ENCODE assay signal across 8 cellular contexts in the genomic region with DNA sequence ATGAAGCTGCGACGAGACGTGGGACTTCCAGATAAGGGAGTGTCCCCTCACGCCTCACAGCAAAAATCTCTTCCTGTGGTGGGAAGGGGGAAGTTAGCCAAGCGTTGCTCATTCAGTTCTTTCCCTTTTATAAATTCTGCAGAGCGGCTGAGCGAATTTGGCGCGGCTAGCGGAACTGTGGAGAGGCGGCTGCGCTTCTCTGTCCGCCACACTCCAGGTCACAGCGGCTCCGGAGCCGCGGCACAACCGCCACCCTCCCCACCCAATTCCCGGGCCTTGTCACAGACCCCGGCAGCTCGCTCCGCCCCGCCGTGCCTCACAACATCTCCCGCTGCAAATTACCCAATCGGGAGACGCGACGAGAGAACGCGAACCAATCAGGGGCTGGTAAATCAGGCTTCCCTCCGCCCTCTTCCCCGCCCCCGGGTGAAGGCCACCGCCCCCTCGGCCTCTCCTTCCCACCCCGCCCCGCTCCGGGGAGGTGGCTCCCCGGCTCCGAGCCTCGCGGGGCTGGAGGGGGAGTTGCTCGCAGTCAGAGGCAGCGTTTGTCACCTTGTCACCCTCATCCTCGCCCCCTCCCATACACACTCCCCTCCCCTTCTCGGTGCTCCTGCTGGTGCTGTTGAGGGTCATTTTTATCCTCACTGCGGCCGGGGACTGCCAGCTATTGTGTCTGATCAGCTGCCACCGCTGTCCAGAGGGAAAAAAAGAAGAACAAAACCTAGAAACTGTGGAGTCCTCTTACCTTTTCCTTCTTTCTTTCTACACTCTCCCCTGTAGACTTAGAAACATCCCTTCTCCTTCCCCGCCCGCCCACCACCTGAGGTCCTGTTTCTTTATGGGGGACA. TPM values are rescaled to one million over a fixed set of nuclear protein-coding genes. Genes with fewer than 3 reads are reported as not detected.
DNase-seq lines count a peak whose midpoint lies in the region; ATAC-seq and TF ChIP-seq lines count a peak whose summit lies in the region.

No MANE protein-coding gene starts in this region.

- POLR2A ChIA-PET in GM10248 (lab: Yijun Ruan, JAX), result interaction anchor here (1.3 to 1.4 kb wide), 2 partner anchors 53 to 74 kb away, joined by 3 to 4 read pairs; no protein-coding TSS in a partner anchor
- POLR2A ChIA-PET in SK-N-SH (lab: Yijun Ruan, JAX), result interaction anchor here (1.4 kb wide), 1 partner anchor 292 kb away, joined by 7 read pairs; a partner anchor contains a TSS

- H3K27ac Mint-ChIP-seq in activated naive CD4-positive, alpha-beta T cell treated with anti-CD3 and anti-CD28 coated beads, Interleukin-2, amount 50 U/mL, for 72 hours, result peak overlapping the region; percentile 50 to 85

- ATAC-seq in HG02610 (IDR thresholded peaks at IDR 0.05; ENCODE audit: unreplicated experiment), result peak; percentile 88
- ATAC-seq in activated naive CD4-positive, alpha-beta T cell treated with anti-CD3 and anti-CD28 coated beads, Interleukin-2, amount 50 U/mL, for 72 hours, result peak; percentile 86 to 92

- no peaks in the 10 kb centered on the region for H3K9me3 Mint-ChIP-seq in activated naive CD4-positive, alpha-beta T cell treated with anti-CD3 and anti-CD28 coated beads, Interleukin-2, amount 50 U/mL, for 72 hours

- H3K27me3 ChIP-seq in SK-N-SH (ENCODE audit: insufficient read depth), result no peaks in the 10 kb centered on the region

- H4K20me1 ChIP-seq in SK-N-SH (ENCODE audit: insufficient read depth), result peaks cover 21% of the 10 kb centered on the region

- peak; percentile 98 for DNase-seq in GM10248 (ENCODE audit: extremely low spot score)
- DNase-seq in NCI-H1092 (lab: John Stamatoyannopoulos, UW), result peak; percentile 95
- peak; percentile 96 for DNase-seq in SK-N-SH
- DNase-seq in activated naive CD4-positive, alpha-beta T cell treated with anti-CD3 and anti-CD28 coated beads, Interleukin-2, amount 50 U/mL, for 72 hours (ENCODE audit: low spot score in 2 of 2), result peak; percentile 94 to 95
- peak; percentile 96 for DNase-seq in glomerular visceral epithelial cell (ENCODE audit: extremely low spot score)
- peak; percentile 99 for DNase-seq in occipital lobe (lab: John Stamatoyannopoulos, UW)

- H3K9me2 ChIP-seq in SK-N-SH, result no peaks in the 10 kb centered on the region

- H3K79me2 ChIP-seq in SK-N-SH (ENCODE audit: insufficient read depth), result peaks cover 35% of the 10 kb centered on the region

- CTCF ChIA-PET in GM10248 (lab: Yijun Ruan, JAX), result interaction anchor here (0.9 to 2.1 kb wide), 6 partner anchors 14 to 231 kb away, joined by 3 to 7 read pairs (median 5); no protein-coding TSS in a partner anchor
- CTCF ChIA-PET in SK-N-SH (lab: Yijun Ruan, JAX), result interaction anchor here (1.0 to 2.2 kb wide), 3 partner anchors 82 to 262 kb away, joined by 3 to 9 read pairs (median 3); no protein-coding TSS in a partner anchor

- WGBS in SK-N-SH (ENCODE audit: low lambda C conversion rate), result 2% methylated on average over 15 of the region's 52 CpGs

- peak in 1 of 2 experiments; percentile 21; a peak in 1 of 4 replicates for TF ChIP-seq EP300 in SK-N-SH (IDR thresholded peaks at IDR 0.05; ENCODE audit: borderline replicate concordance in 1 of 2, low read depth in 1 of 2, low read length in 1 of 2)

- TF ChIP-seq RAD21 in SK-N-SH (IDR thresholded peaks at IDR 0.05; ENCODE audit: low read length), result no peak; the same call in 1 of the 2 replicates

- H3K4me1 ChIP-seq in SK-N-SH (ENCODE audit: control insufficient read depth in 1 of 2, insufficient read depth in 2 of 2, low read depth in 1 of 2, low read length in 1 of 2), result peaks cover 0 to 22% of the 10 kb centered on the region in 2 experiments; a peak in 2 of 4 replicates

- peak overlapping the region; percentile 88 for H3K9ac ChIP-seq in SK-N-SH

- TF ChIP-seq CTCF in GM10248 (IDR thresholded peaks at IDR 0.05; ENCODE audit: control extremely low read depth, extremely low read depth, low read depth, missing control alignments) (no peak), SK-N-SH (IDR thresholded peaks at IDR 0.05) (no peak)

- peak overlapping the region; percentile 80 to 96 for H3K4me3 ChIP-seq in SK-N-SH (ENCODE audit: low read depth in 2 of 2, low read length in 1 of 2)

- peaks cover 0 to 8% of the 10 kb centered on the region in 2 experiments for H3K36me3 ChIP-seq in SK-N-SH (replicated peaks in 1 of 2; ENCODE audit: control insufficient read depth in 1 of 2, insufficient read depth in 2 of 2, low read length in 1 of 2)

- H3K27ac ChIP-seq in SK-N-SH (ENCODE audit: low read depth in 2 of 2, low read length in 1 of 2), result peak overlapping the region; percentile 85 to 91
- peak overlapping the region; percentile 98 for H3K27ac ChIP-seq in temporal lobe (ENCODE audit: low read depth, low read length)

- peak overlapping the region; percentile 98 for H3K4me2 ChIP-seq in SK-N-SH

- H3K9me3 ChIP-seq in SK-N-SH, result no peaks in the 10 kb centered on the region

- peaks cover 0 to 10% of the 10 kb centered on the region in 2 donors for H3K36me3 Mint-ChIP-seq in activated naive CD4-positive, alpha-beta T cell treated with anti-CD3 and anti-CD28 coated beads, Interleukin-2, amount 50 U/mL, for 72 hours

- H2AFZ ChIP-seq in SK-N-SH (ENCODE audit: low read depth), result peak overlapping the region; percentile 91

- H3F3A ChIP-seq in SK-N-SH (replicated peaks; ENCODE audit: insufficient read depth), result peaks cover 11% of the 10 kb centered on the region

TF ChIP-seq in SK-N-SH, 30 proteins besides CTCF, POLR2A, EP300 and RAD21 (continues in another document):
- TF ChIP-seq, protein P1, sequence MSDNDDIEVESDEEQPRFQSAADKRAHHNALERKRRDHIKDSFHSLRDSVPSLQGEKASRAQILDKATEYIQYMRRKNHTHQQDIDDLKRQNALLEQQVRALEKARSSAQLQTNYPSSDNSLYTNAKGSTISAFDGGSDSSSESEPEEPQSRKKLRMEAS (IDR thresholded peaks at IDR 0.05; ENCODE audit: low read depth), result peak; percentile 36; the same call in 1 of the 2 replicates
- 0 out of 2 replicates have a peak, but pooled peaks have one; percentile 1 for TF ChIP-seq SMC3 (IDR thresholded peaks at IDR 0.05; ENCODE audit: low read depth, low read length)
- TF ChIP-seq NFIC (IDR thresholded peaks at IDR 0.05; ENCODE audit: borderline replicate concordance), result 0 out of 2 replicates have a peak, but pooled peaks have one; percentile 3
- peak; percentile 65; the same call in 1 of the 2 replicates for TF ChIP-seq MXI1 (IDR thresholded peaks at IDR 0.05; ENCODE audit: low read depth, low read length)
- TF ChIP-seq FOSL2 (IDR thresholded peaks at IDR 0.05; ENCODE audit: borderline replicate concordance, low read depth), result no peak
- TF ChIP-seq ELF1 (IDR thresholded peaks at IDR 0.05), result 0 out of 2 replicates have a peak, but pooled peaks have one; percentile 24
- TF ChIP-seq, protein P2, sequence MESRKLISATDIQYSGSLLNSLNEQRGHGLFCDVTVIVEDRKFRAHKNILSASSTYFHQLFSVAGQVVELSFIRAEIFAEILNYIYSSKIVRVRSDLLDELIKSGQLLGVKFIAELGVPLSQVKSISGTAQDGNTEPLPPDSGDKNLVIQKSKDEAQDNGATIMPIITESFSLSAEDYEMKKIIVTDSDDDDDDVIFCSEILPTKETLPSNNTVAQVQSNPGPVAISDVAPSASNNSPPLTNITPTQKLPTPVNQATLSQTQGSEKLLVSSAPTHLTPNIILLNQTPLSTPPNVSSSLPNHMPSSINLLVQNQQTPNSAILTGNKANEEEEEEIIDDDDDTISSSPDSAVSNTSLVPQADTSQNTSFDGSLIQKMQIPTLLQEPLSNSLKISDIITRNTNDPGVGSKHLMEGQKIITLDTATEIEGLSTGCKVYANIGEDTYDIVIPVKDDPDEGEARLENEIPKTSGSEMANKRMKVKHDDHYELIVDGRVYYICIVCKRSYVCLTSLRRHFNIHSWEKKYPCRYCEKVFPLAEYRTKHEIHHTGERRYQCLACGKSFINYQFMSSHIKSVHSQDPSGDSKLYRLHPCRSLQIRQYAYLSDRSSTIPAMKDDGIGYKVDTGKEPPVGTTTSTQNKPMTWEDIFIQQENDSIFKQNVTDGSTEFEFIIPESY (IDR thresholded peaks at IDR 0.05; ENCODE audit: borderline replicate concordance, low read depth), result no peak
- no peak for TF ChIP-seq CHD2 (IDR thresholded peaks at IDR 0.05; ENCODE audit: low read length, partially characterized antibody)
- TF ChIP-seq, protein P3, sequence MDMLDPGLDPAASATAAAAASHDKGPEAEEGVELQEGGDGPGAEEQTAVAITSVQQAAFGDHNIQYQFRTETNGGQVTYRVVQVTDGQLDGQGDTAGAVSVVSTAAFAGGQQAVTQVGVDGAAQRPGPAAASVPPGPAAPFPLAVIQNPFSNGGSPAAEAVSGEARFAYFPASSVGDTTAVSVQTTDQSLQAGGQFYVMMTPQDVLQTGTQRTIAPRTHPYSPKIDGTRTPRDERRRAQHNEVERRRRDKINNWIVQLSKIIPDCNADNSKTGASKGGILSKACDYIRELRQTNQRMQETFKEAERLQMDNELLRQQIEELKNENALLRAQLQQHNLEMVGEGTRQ (IDR thresholded peaks at IDR 0.05; ENCODE audit: borderline replicate concordance, low read depth, low read length), result no peak
- TF ChIP-seq FOXJ3 (CRISPR knock-in tag; IDR thresholded peaks at IDR 0.05), result no peak
- TF ChIP-seq, protein P4, sequence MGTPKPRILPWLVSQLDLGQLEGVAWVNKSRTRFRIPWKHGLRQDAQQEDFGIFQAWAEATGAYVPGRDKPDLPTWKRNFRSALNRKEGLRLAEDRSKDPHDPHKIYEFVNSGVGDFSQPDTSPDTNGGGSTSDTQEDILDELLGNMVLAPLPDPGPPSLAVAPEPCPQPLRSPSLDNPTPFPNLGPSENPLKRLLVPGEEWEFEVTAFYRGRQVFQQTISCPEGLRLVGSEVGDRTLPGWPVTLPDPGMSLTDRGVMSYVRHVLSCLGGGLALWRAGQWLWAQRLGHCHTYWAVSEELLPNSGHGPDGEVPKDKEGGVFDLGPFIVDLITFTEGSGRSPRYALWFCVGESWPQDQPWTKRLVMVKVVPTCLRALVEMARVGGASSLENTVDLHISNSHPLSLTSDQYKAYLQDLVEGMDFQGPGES (IDR thresholded peaks at IDR 0.05; ENCODE audit: low read depth, low read length), result peak; percentile 34; the same call in 1 of the 2 replicates

RNA-seq across cellular contexts. Expression of a gene that starts 0.9 kb away (rescaled TPM):
- polyA plus RNA-seq in SK-N-SH (2012; rRNA removed), result 27.8 and 35.5 TPM in 2 replicates
- polyA plus RNA-seq in SK-N-SH (2012; cell fraction: cytosol; rRNA removed), result 27.1 and 28.9 TPM in 2 replicates
- polyA plus RNA-seq in SK-N-SH (2012; cell fraction: nucleus; rRNA removed), result 36.7 and 69.5 TPM in 2 replicates
- total RNA-seq in activated naive CD4-positive, alpha-beta T cell treated with anti-CD3 and anti-CD28 coated beads, Interleukin-2, amount 50 U/mL, for 72 hours, result 10 to 100 TPM; 18.4 to 27.2 TPM
- total RNA-seq in occipital lobe (338 TPM), temporal lobe (208 TPM)

Comparison
In these comparisons a context has a peak if more than half of its experiments do, and no peak if none do; other contexts are left out.
1. Peak in every context shown above with its lines: DNase-seq, ATAC-seq, H3K4me3 ChIP-seq and H3K27ac ChIP-seq.